Comparison of ENCODE assay signal across 1 cellular context in genomic region chr5:85784746-85785145, GRCh38.
TF ChIP-seq lines count a peak whose summit lies in the region.

No MANE protein-coding gene starts in this region.

TF ChIP-seq in K562, 482 proteins besides CTCF, POLR2A, EP300 and RAD21 (continued from another document):
- no peak for TF ChIP-seq CHD7 (IDR thresholded peaks at IDR 0.05; ENCODE audit: low read depth, low read length)
